2 cellular contexts compared by ENCODE assay signal in genomic region chr2:74522516-74522915, GRCh38.
TF ChIP-seq lines count a peak whose summit lies in the region.

No MANE protein-coding gene starts in this region.

TF ChIP-seq in SK-N-SH treated with all-trans-retinoic acid at 6 μM for 48 hours, 23 proteins besides CTCF, POLR2A, EP300 and RAD21 (continued from another document):
- TF ChIP-seq PATZ1 (CRISPR knock-in tag; IDR thresholded peaks at IDR 0.05; ENCODE audit: borderline replicate concordance) (no peak), ISL1 (CRISPR knock-in tag; IDR thresholded peaks at IDR 0.05) (no peak), TOX (CRISPR knock-in tag; IDR thresholded peaks at IDR 0.05; ENCODE audit: borderline replicate concordance) (no peak), GLIS3 (CRISPR knock-in tag; IDR thresholded peaks at IDR 0.05) (no peak), ZFP30 (CRISPR knock-in tag; IDR thresholded peaks at IDR 0.05) (no peak), TSHZ2 (CRISPR knock-in tag; IDR thresholded peaks at IDR 0.05) (no peak), ZC3H10 (CRISPR knock-in tag; IDR thresholded peaks at IDR 0.05) (no peak), ZNF565 (CRISPR knock-in tag; conservative IDR thresholded peaks at IDR 0.05; ENCODE audit: low read depth) (no peak), SNAI2 (CRISPR knock-in tag; IDR thresholded peaks at IDR 0.05) (no peak), CSDC2 (CRISPR knock-in tag; IDR thresholded peaks at IDR 0.05) (no peak), OSR1 (CRISPR knock-in tag; IDR thresholded peaks at IDR 0.05) (no peak), ZFP3 (CRISPR knock-in tag; IDR thresholded peaks at IDR 0.05) (no peak), CSRNP3 (CRISPR knock-in tag; IDR thresholded peaks at IDR 0.05) (no peak), ARNTL (CRISPR knock-in tag; IDR thresholded peaks at IDR 0.05; ENCODE audit: borderline replicate concordance, low read depth) (no peak)

TF ChIP-seq in SK-N-SH, 30 proteins besides CTCF, POLR2A, EP300 and RAD21 (continued from another document):
- no peak for TF ChIP-seq REST (IDR thresholded peaks at IDR 0.05; ENCODE audit: low read depth, low read length)
- no peak for TF ChIP-seq SIN3A (IDR thresholded peaks at IDR 0.05; ENCODE audit: borderline replicate concordance, low read depth, low read length)
- TF ChIP-seq FOXM1 (IDR thresholded peaks at IDR 0.05; ENCODE audit: low read depth) = no peak
- no peak for TF ChIP-seq TCF12 (IDR thresholded peaks at IDR 0.05)
- no peak for TF ChIP-seq PBX3 (IDR thresholded peaks at IDR 0.05)
- no peak for TF ChIP-seq FOXJ3 (CRISPR knock-in tag; IDR thresholded peaks at IDR 0.05)
- TF ChIP-seq NRF1 (IDR thresholded peaks at IDR 0.05; ENCODE audit: low read depth, low read length) = no peak
- no peak for TF ChIP-seq EZH2phosphoT487 (IDR thresholded peaks at IDR 0.05; ENCODE audit: borderline replicate concordance, low read depth)
